Comparison of ENCODE assay signal across 1 cellular context in the genomic region with DNA sequence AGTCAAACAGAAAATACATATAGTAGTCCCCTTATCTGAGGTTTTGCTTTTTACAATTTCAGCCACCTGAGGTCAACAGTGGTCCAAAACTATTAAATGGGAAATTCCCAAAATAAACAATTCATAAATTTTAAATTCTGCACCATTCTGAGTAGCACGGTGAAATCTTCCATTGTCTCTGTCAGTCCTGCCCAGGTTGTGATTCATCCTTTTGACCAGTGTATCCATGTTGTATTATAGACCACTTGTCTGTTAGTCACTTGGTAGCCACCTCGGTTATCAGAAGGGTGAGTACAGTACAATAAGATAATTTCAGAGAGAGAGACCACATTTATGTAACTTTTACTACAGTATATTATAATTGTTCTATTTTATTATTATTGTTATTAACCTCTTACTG.
TF ChIP-seq lines count a peak whose summit lies in the region.

No MANE protein-coding gene starts in this region.

TF ChIP-seq in K562, 482 proteins besides CTCF, POLR2A, EP300 and RAD21 (continued from another document):
- TF ChIP-seq, protein P1, sequence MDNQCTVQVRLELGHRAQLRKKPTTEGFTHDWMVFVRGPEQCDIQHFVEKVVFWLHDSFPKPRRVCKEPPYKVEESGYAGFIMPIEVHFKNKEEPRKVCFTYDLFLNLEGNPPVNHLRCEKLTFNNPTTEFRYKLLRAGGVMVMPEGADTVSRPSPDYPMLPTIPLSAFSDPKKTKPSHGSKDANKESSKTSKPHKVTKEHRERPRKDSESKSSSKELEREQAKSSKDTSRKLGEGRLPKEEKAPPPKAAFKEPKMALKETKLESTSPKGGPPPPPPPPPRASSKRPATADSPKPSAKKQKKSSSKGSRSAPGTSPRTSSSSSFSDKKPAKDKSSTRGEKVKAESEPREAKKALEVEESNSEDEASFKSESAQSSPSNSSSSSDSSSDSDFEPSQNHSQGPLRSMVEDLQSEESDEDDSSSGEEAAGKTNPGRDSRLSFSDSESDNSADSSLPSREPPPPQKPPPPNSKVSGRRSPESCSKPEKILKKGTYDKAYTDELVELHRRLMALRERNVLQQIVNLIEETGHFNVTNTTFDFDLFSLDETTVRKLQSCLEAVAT (IDR thresholded peaks at IDR 0.05): no peak
- TF ChIP-seq, protein P2, sequence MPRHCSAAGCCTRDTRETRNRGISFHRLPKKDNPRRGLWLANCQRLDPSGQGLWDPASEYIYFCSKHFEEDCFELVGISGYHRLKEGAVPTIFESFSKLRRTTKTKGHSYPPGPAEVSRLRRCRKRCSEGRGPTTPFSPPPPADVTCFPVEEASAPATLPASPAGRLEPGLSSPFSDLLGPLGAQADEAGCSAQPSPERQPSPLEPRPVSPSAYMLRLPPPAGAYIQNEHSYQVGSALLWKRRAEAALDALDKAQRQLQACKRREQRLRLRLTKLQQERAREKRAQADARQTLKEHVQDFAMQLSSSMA (CRISPR knock-in tag; IDR thresholded peaks at IDR 0.05): no peak
- TF ChIP-seq NFE2 (IDR thresholded peaks at IDR 0.05; ENCODE audit: low read depth): no peak
- TF ChIP-seq ZFP1 (CRISPR knock-in tag; IDR thresholded peaks at IDR 0.05): no peak
- no peak for TF ChIP-seq BCOR (IDR thresholded peaks at IDR 0.05)
- TF ChIP-seq, protein P3, sequence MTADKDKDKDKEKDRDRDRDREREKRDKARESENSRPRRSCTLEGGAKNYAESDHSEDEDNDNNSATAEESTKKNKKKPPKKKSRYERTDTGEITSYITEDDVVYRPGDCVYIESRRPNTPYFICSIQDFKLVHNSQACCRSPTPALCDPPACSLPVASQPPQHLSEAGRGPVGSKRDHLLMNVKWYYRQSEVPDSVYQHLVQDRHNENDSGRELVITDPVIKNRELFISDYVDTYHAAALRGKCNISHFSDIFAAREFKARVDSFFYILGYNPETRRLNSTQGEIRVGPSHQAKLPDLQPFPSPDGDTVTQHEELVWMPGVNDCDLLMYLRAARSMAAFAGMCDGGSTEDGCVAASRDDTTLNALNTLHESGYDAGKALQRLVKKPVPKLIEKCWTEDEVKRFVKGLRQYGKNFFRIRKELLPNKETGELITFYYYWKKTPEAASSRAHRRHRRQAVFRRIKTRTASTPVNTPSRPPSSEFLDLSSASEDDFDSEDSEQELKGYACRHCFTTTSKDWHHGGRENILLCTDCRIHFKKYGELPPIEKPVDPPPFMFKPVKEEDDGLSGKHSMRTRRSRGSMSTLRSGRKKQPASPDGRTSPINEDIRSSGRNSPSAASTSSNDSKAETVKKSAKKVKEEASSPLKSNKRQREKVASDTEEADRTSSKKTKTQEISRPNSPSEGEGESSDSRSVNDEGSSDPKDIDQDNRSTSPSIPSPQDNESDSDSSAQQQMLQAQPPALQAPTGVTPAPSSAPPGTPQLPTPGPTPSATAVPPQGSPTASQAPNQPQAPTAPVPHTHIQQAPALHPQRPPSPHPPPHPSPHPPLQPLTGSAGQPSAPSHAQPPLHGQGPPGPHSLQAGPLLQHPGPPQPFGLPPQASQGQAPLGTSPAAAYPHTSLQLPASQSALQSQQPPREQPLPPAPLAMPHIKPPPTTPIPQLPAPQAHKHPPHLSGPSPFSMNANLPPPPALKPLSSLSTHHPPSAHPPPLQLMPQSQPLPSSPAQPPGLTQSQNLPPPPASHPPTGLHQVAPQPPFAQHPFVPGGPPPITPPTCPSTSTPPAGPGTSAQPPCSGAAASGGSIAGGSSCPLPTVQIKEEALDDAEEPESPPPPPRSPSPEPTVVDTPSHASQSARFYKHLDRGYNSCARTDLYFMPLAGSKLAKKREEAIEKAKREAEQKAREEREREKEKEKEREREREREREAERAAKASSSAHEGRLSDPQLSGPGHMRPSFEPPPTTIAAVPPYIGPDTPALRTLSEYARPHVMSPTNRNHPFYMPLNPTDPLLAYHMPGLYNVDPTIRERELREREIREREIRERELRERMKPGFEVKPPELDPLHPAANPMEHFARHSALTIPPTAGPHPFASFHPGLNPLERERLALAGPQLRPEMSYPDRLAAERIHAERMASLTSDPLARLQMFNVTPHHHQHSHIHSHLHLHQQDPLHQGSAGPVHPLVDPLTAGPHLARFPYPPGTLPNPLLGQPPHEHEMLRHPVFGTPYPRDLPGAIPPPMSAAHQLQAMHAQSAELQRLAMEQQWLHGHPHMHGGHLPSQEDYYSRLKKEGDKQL (CRISPR knock-in tag; IDR thresholded peaks at IDR 0.05; ENCODE audit: borderline replicate concordance): no peak
- no peak for TF ChIP-seq KLF16 (IDR thresholded peaks at IDR 0.05)
TF ChIP-seq in K562: peak in this region for 1.
